In genomic region chr2:55902429-55902828, GRCh38 we compare ENCODE assay signal across 28 cellular contexts. TPM values are rescaled to one million over a fixed set of nuclear protein-coding genes. Genes with fewer than 3 reads are reported as not detected.
DNase-seq lines count a peak whose midpoint lies in the region; ATAC-seq, FAIRE-seq and TF ChIP-seq lines count a peak whose summit lies in the region.
"Had no signal": no experiment of that assay in that cellular context is flagged by ENCODE, and none has a peak within 500 bp of the region (broad histone marks: within the 10 kb centered on the region; RNA-seq: fewer than 3 reads in every experiment).

No MANE protein-coding gene starts in this region.

- H3K4me2 ChIP-seq in H1 (ENCODE audit: insufficient read depth in 1 of 2, low read depth in 2 of 2, low read length in 2 of 2) (no peak overlapping the region), mesenchymal stem cell (ENCODE audit: low read length, poor library complexity, severe bottlenecking) (no peak overlapping the region)
- H3K4me2 ChIP-seq: PC-9 had no signal

- no peak overlapping the region for H2BK5ac ChIP-seq in H1 (ENCODE audit: low read depth, low read length)
- peak overlapping the region; percentile 57 for H2BK5ac ChIP-seq in mesenchymal stem cell (ENCODE audit: low read depth, low read length, poor library complexity, severe bottlenecking)

- CTCF ChIA-PET in H1 (lab: Charles Lee; ENCODE audit: partially characterized antibody) = interaction anchor here (1.2 to 1.6 kb wide), 2 partner anchors 18 to 130 kb away, joined by 4 read pairs; no protein-coding TSS in a partner anchor

- H3K79me2 ChIP-seq in H1 (ENCODE audit: control insufficient read depth in 1 of 2, insufficient read depth in 2 of 2, low read length in 2 of 2) = no peaks in the 10 kb centered on the region

- H4K20me1 ChIP-seq in H1 (replicated peaks in 1 of 2; ENCODE audit: control insufficient read depth in 1 of 2, insufficient read depth in 2 of 2, low read length in 2 of 2) = no peaks in the 10 kb centered on the region

- no peak overlapping the region for H2BK20ac ChIP-seq in H1 (ENCODE audit: low read length)

- POLR2A ChIA-PET in H1 (lab: Charles Lee; ENCODE audit: partially characterized antibody) = no interaction called here

- H3K9me3 Mint-ChIP-seq in type B pancreatic cell = peaks cover 4% of the 10 kb centered on the region

- H3K9ac ChIP-seq in H1 (replicated peaks in 1 of 4; ENCODE audit: extremely low read depth in 1 of 4, low read depth in 3 of 4, low read length in 3 of 4) (no peak overlapping the region), mesenchymal stem cell (ENCODE audit: low read length) (no peak overlapping the region)

- WGBS in H1 (ENCODE audit: extremely low coverage in 1 of 2, insufficient coverage in 1 of 2, insufficient read length in 1 of 2, insufficient replicate concordance in 2 of 2, low coverage in 1 of 2, low lambda C conversion rate in 2 of 2, missing lambda C conversion rate in 1 of 2), 2 experiments = 92% methylated on average over 3 of the region's 3 CpGs; no CpG with 5 or more reads in 1 of the 2 experiments
- 92% methylated on average over 2 of the region's 3 CpGs for WGBS in mesenchymal stem cell
- WGBS in thyroid gland, 2 donors = 90% methylated on average over 3 of the region's 3 CpGs

- no peak overlapping the region for H3K56ac ChIP-seq in H1 (replicated peaks; ENCODE audit: insufficient read length, low read depth, low read length)

- H4K91ac ChIP-seq in H1 (replicated peaks; ENCODE audit: insufficient read length, low read length) (no peak overlapping the region), mesenchymal stem cell (ENCODE audit: low read length) (no peak overlapping the region)

- H3K79me1 ChIP-seq in H1 (ENCODE audit: low read depth, low read length) = no peaks in the 10 kb centered on the region
- H3K79me1 ChIP-seq in mesenchymal stem cell (replicated peaks; ENCODE audit: low read length, poor library complexity, severe bottlenecking) = no peaks in the 10 kb centered on the region

- H3K27me3 ChIP-seq in RWPE2 (ENCODE audit: insufficient read depth, poor library complexity, severe bottlenecking) = no peaks in the 10 kb centered on the region
- H3K27me3 ChIP-seq in H1 (replicated peaks in 1 of 4; ENCODE audit: control insufficient read depth in 3 of 4, extremely low read depth in 1 of 4, insufficient read depth in 3 of 4, low read length in 3 of 4) = no peaks in the 10 kb centered on the region
- no peaks in the 10 kb centered on the region for H3K27me3 ChIP-seq in mesenchymal stem cell (ENCODE audit: control insufficient read depth in 1 of 2, insufficient read depth in 1 of 2, low read length in 2 of 2)
- H3K27me3 ChIP-seq in thyroid gland = no peaks in the 10 kb centered on the region
- H3K27me3 ChIP-seq: BE2C had no signal

- H2AK5ac ChIP-seq in H1 (ENCODE audit: low read depth, low read length) (no peak overlapping the region), mesenchymal stem cell (ENCODE audit: low read length, severe bottlenecking) (no peak overlapping the region)

- H4K8ac ChIP-seq in H1 (ENCODE audit: extremely low read depth, insufficient read depth, low read length) = no peak overlapping the region
- no peak overlapping the region for H4K8ac ChIP-seq in mesenchymal stem cell (ENCODE audit: low read length)

- no peak overlapping the region for H3K14ac ChIP-seq in H1 (ENCODE audit: insufficient read length)
- no peak overlapping the region for H3K14ac ChIP-seq in mesenchymal stem cell (ENCODE audit: low read length in 2 of 2)

- no peak for TF ChIP-seq RAD21 in H1 (IDR thresholded peaks at IDR 0.05 in 1 of 2, conservative IDR thresholded peaks at IDR 0.05 in 1 of 2; ENCODE audit: low read depth in 2 of 2, low read length in 2 of 2)

- H3K27ac ChIP-seq in RWPE2 (ENCODE audit: poor library complexity, severe bottlenecking) = peak overlapping the region; percentile 58
- no peak overlapping the region for H3K27ac ChIP-seq in H1 (ENCODE audit: low read depth, low read length)
- H3K27ac ChIP-seq in mesenchymal stem cell (ENCODE audit: low read length, poor library complexity, severe bottlenecking) = peak overlapping the region; percentile 91
- H3K27ac ChIP-seq in thyroid gland = peak overlapping the region in 1 of 3 donors; percentile 77
- H3K27ac ChIP-seq: HL-60, PC-9, SK-N-MC had no signal

- H3K4me1 ChIP-seq in RWPE2 (ENCODE audit: insufficient read depth, poor library complexity, severe bottlenecking) (peaks cover 20% of the 10 kb centered on the region), H1 (replicated peaks in 1 of 4; ENCODE audit: control insufficient read depth in 3 of 4, insufficient read depth in 4 of 4, low read length in 3 of 4) (no peaks in the 10 kb centered on the region), mesenchymal stem cell (ENCODE audit: control insufficient read depth, insufficient read depth, low read depth, low read length) (peaks cover 2% of the 10 kb centered on the region), thyroid gland (peaks cover 11 to 16% of the 10 kb centered on the region in 2 donors)
- H3K4me1 ChIP-seq: BE2C had no signal

- no peak overlapping the region for H3K18ac ChIP-seq in H1 (ENCODE audit: extremely low read depth, low read length)
- H3K18ac ChIP-seq in mesenchymal stem cell (ENCODE audit: low read depth in 1 of 2, low read length in 2 of 2) = no peak overlapping the region

- H3K27me3 Mint-ChIP-seq in type B pancreatic cell = no peaks in the 10 kb centered on the region

- H2BK120ac ChIP-seq in H1 (replicated peaks; ENCODE audit: low read depth, low read length) (no peak overlapping the region), mesenchymal stem cell (ENCODE audit: low read depth, low read length) (no peak overlapping the region)

- no peak overlapping the region for H2BK15ac ChIP-seq in H1 (ENCODE audit: low read length)
- H2BK15ac ChIP-seq in mesenchymal stem cell (ENCODE audit: low read depth, poor library complexity, severe bottlenecking) = no peak overlapping the region

- H3K4me3 Mint-ChIP-seq in type B pancreatic cell = no peak overlapping the region
- H3K4me3 Mint-ChIP-seq: CD14-positive monocyte; CD8-positive, alpha-beta memory T cell had no signal

- H3K36me3 ChIP-seq in RWPE2 (ENCODE audit: low read depth) (peaks cover 77% of the 10 kb centered on the region), H1 (ENCODE audit: control insufficient read depth in 2 of 4, insufficient read depth in 4 of 4, low read length in 3 of 4) (no peaks in the 10 kb centered on the region), mesenchymal stem cell (ENCODE audit: control insufficient read depth in 1 of 2, insufficient read depth in 2 of 2, low read depth in 1 of 2, low read length in 2 of 2) (peaks cover 0 to 53% of the 10 kb centered on the region in 2 experiments), thyroid gland (no peaks in the 10 kb centered on the region)
- H3K36me3 ChIP-seq: BE2C had no signal

- intact Hi-C loops in thyroid gland (cut with DNase I) = no loop called here

- TF ChIP-seq CTCF in RWPE2 (IDR thresholded peaks at IDR 0.05; ENCODE audit: poor library complexity, severe bottlenecking) = no peak
- TF ChIP-seq CTCF in H1 (IDR thresholded peaks at IDR 0.05; ENCODE audit: control extremely low read depth in 1 of 3, insufficient read depth in 1 of 3, low read depth in 1 of 3, low read length in 3 of 3) = no peak
- TF ChIP-seq CTCF in type B pancreatic cell (conservative IDR thresholded peaks at IDR 0.05) = no peak
- TF ChIP-seq CTCF in thyroid gland (IDR thresholded peaks at IDR 0.05) = no peak

- no peak overlapping the region for H3K4me3 ChIP-seq in RWPE2 (ENCODE audit: severe bottlenecking)
- no peak overlapping the region for H3K4me3 ChIP-seq in H1 (ENCODE audit: extremely low read depth in 1 of 4, insufficient read depth in 2 of 4, low read depth in 3 of 4, low read length in 4 of 4)
- no peak overlapping the region for H3K4me3 ChIP-seq in mesenchymal stem cell (ENCODE audit: insufficient read depth in 1 of 2, low read depth in 1 of 2, low read length in 2 of 2)
- no peak overlapping the region for H3K4me3 ChIP-seq in thyroid gland (replicated peaks in 1 of 3)
- H3K4me3 ChIP-seq: PC-9, SK-N-MC had no signal

- peak overlapping the region; percentile 97 for H3K27ac Mint-ChIP-seq in type B pancreatic cell
- H3K27ac Mint-ChIP-seq: CD14-positive monocyte; CD8-positive, alpha-beta memory T cell had no signal

- FAIRE-seq in H1 (lab: Jason Lieb, UNC) = no peak
- no peak for FAIRE-seq in HTR-8/SVneo (lab: Jason Lieb, UNC)
- FAIRE-seq: GM12891 had no signal

- H3K9me3 ChIP-seq in RWPE2 (ENCODE audit: severe bottlenecking) (no peaks in the 10 kb centered on the region), H1 (ENCODE audit: insufficient read depth in 2 of 2, low read depth in 1 of 2, low read length in 1 of 2) (no peaks in the 10 kb centered on the region; a peak in 1 of 4 replicates), mesenchymal stem cell (ENCODE audit: control insufficient read depth, low read length) (peaks cover 14% of the 10 kb centered on the region), thyroid gland (no peaks in the 10 kb centered on the region)
- H3K9me3 ChIP-seq: BE2C had no signal

- TF ChIP-seq EP300 in H1 (IDR thresholded peaks at IDR 0.05; ENCODE audit: borderline replicate concordance in 1 of 2, low read depth in 2 of 2, low read length in 2 of 2) = no peak

- no peaks in the 10 kb centered on the region for H3K23me2 ChIP-seq in H1 (ENCODE audit: low read depth, low read length)

- DNase-seq in RWPE2 (ENCODE audit: low spot score) (no peak), H1 (ENCODE audit: low read depth in 1 of 2, low spot score in 2 of 2) (no peak), mesenchymal stem cell (no peak), type B pancreatic cell (ENCODE audit: extremely low spot score, unreplicated experiment) (no peak), SIG-M5 treated with dmso at 0.1 percent for 504 hours (lab: John Stamatoyannopoulos, UW; ENCODE audit: unreplicated experiment) (no peak), thyroid gland (no peak), HTR-8/SVneo (ENCODE audit: insufficient read length, low spot score) (no peak)
- DNase-seq: BE2C; Calu3; CD8-positive, alpha-beta memory T cell; DMS79 treated with DMSO at 0.1 percent for 48 hours; GF-D8; GOT3; Kasumi-1; NCI-H1092 treated with DMSO at 0.1 percent for 48 hours; NCI-H1436; NCI-H187 treated with DMSO at 0.1 percent for 48 hours; NCI-H2171 treated with DMSO at 0.1 percent for 48 hours; NCI-H446; NCI-H524 treated with DMSO at 0.1 percent for 48 hours; NCI-H82; SHP77 had no signal

- H2BK12ac ChIP-seq in H1 (ENCODE audit: low read depth, low read length) (no peak overlapping the region), mesenchymal stem cell (ENCODE audit: low read length in 2 of 2) (no peak overlapping the region)

- no peak overlapping the region for H2AFZ ChIP-seq in H1 (ENCODE audit: low read length)
- H2AFZ ChIP-seq in mesenchymal stem cell (ENCODE audit: low read depth, low read length) = no peak overlapping the region
- H2AFZ ChIP-seq: PC-9 had no signal

- H3K4ac ChIP-seq in H1 (replicated peaks; ENCODE audit: insufficient read length, low read depth, low read length) (no peak overlapping the region), mesenchymal stem cell (ENCODE audit: low read depth in 1 of 2, low read length in 2 of 2) (no peak overlapping the region)

- peaks cover 22% of the 10 kb centered on the region for H3K4me1 Mint-ChIP-seq in type B pancreatic cell (ENCODE audit: unreplicated experiment)
- H3K4me1 Mint-ChIP-seq: CD8-positive, alpha-beta memory T cell had no signal

- ATAC-seq in RWPE2 (ENCODE audit: low read depth) = no peak
- ATAC-seq: HCT116 had no signal

- H4K5ac ChIP-seq in H1 (ENCODE audit: insufficient read length, low read depth, low read length) = no peak overlapping the region

- H3K36me3 Mint-ChIP-seq in type B pancreatic cell = peaks cover 24% of the 10 kb centered on the region
- H3K36me3 Mint-ChIP-seq: CD14-positive monocyte; CD8-positive, alpha-beta memory T cell had no signal

- TF ChIP-seq POLR2A in H1 (IDR thresholded peaks at IDR 0.05; ENCODE audit: control extremely low read depth in 1 of 2, low read depth in 2 of 2, low read length in 2 of 2) (no peak), thyroid gland (IDR thresholded peaks at IDR 0.05) (no peak)

- H3K23ac ChIP-seq in H1 (ENCODE audit: insufficient read length) = no peak overlapping the region
- H3K23ac ChIP-seq in mesenchymal stem cell (ENCODE audit: low read length in 2 of 2) = no peak overlapping the region

RNA-seq across cellular contexts. Expression of gene EFEMP1, which starts 21.2 kb away (rescaled TPM):
- total RNA-seq in H1 (2021; fragmentation: NEBNext Ultra II Directional; extraction: Animal tissue kit (Norgen Biotek cat#: 25700)) = 14.0 and 15.5 TPM in 2 replicates
- 19.7 and 23.2 TPM in 2 replicates for polyA plus RNA-seq in H1 (2011; rRNA removed)
- polyA plus RNA-seq in H1 (2011; cell fraction: cytosol; rRNA removed) = 19.7 TPM
- polyA plus RNA-seq in H1 (2011; cell fraction: nucleus; rRNA removed) = 24.6 TPM
- 15.1 to 17.3 TPM (median 16.2 TPM) in 4 replicates for polyA plus RNA-seq in H1 (2012, experiment 1 of 2)
- polyA plus RNA-seq in H1 (2012, experiment 2 of 2) = 1.8 TPM
- polyA plus RNA-seq in H1 (2013, experiment 1 of 2) = 33.8 TPM
- polyA plus RNA-seq in H1 (2013, experiment 2 of 2) = 30.4 TPM
- polyA minus RNA-seq in H1 (2011; rRNA and poly(A)+ RNA removed) = 40.5 and 49.6 TPM in 2 replicates
- 20.1 TPM for polyA minus RNA-seq in H1 (2011; cell fraction: cytosol; rRNA and poly(A)+ RNA removed)
- 35.7 TPM for polyA minus RNA-seq in H1 (2011; cell fraction: nucleus; rRNA and poly(A)+ RNA removed)
- polyA plus RNA-seq in mesenchymal stem cell (2013, experiment 1 of 2) = 351 TPM
- polyA plus RNA-seq in mesenchymal stem cell (2013, experiment 2 of 2) = 352 TPM
- total RNA-seq in type B pancreatic cell (ENCODE audit: low replicate concordance) (92.5 and 344 TPM in 2 replicates), thyroid gland (100 to 1,000 TPM; 379 to 821 (median 437) TPM)
- total RNA-seq: CD8-positive, alpha-beta memory T cell had no signal
- polyA plus RNA-seq: CD14-positive monocyte; CD8-positive, alpha-beta memory T cell had no signal
